ENCODE assay signal across 12 cellular contexts in the genomic region with DNA sequence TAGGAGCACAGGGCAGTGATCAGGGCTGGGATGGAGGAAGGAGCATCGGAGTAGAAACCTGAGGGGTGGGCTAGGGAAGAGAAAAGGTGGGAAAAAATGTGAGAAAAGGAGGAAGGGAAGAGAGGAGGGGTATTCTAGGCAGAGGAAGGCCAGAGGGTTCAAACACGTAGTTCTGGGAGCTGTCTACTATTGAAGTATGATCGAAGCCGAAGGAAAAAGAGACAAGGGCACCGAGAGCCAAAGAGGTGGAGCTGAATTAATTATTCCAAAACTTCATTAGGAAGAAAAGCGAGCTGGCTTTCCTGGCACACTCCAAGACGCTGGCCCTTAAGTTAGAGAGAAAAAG. TPM values are rescaled to one million over a fixed set of nuclear protein-coding genes. Genes with fewer than 3 reads are reported as not detected.
DNase-seq lines count a peak whose midpoint lies in the region; ATAC-seq and TF ChIP-seq lines count a peak whose summit lies in the region.
"Had no signal": no experiment of that assay in that cellular context is flagged by ENCODE, and none has a peak within 500 bp of the region (broad histone marks: within the 10 kb centered on the region; RNA-seq: fewer than 3 reads in every experiment).

No MANE protein-coding gene starts in this region.

- H3K27ac Mint-ChIP-seq in central memory CD8-positive, alpha-beta T cell (ENCODE audit: low read depth) = no peak overlapping the region
- no peak overlapping the region for H3K27ac Mint-ChIP-seq in neural crest cell (ENCODE audit: unreplicated experiment)

- no peaks in the 10 kb centered on the region for H3K9me3 Mint-ChIP-seq in central memory CD8-positive, alpha-beta T cell
- peaks cover 6% of the 10 kb centered on the region for H3K9me3 Mint-ChIP-seq in neural crest cell

- no peak for DNase-seq in NT2/D1 (ENCODE audit: low read depth, low spot score)
- DNase-seq in central memory CD8-positive, alpha-beta T cell (ENCODE audit: low spot score in 2 of 2) = no peak
- DNase-seq in neural crest cell (ENCODE audit: low read depth, low spot score) = no peak
- no peak for DNase-seq in NCI-H1105 (lab: John Stamatoyannopoulos, UW)
- DNase-seq in NOMO-1 (lab: John Stamatoyannopoulos, UW; ENCODE audit: unreplicated experiment in 2 of 2) = no peak
- no peak for DNase-seq in NCI-H146 treated with DMSO at 0.1 percent for 48 hours (lab: John Stamatoyannopoulos, UW; ENCODE audit: unreplicated experiment)

- peaks cover 74% of the 10 kb centered on the region for H3K27me3 ChIP-seq in NT2/D1 (ENCODE audit: insufficient read depth, insufficient read length)

- H3K9me3 ChIP-seq in NT2/D1 (ENCODE audit: insufficient read depth, low read length) = peaks cover 5% of the 10 kb centered on the region; the same call in 1 of the 2 replicates

- peak overlapping the region; percentile 76 for H3K9ac ChIP-seq in NT2/D1 (ENCODE audit: insufficient read length, low read depth)

- H3K36me3 ChIP-seq in NT2/D1 (ENCODE audit: insufficient read depth, insufficient read length, low read length) = no peaks in the 10 kb centered on the region

- H3K36me3 Mint-ChIP-seq in central memory CD8-positive, alpha-beta T cell (ENCODE audit: insufficient read depth) = peaks cover 11% of the 10 kb centered on the region
- peaks cover 4% of the 10 kb centered on the region for H3K36me3 Mint-ChIP-seq in neural crest cell (ENCODE audit: low read depth)

- TF ChIP-seq CTCF in C4-2B (conservative IDR thresholded peaks at IDR 0.05) (no peak), neural crest cell (conservative IDR thresholded peaks at IDR 0.05) (no peak)

- peaks cover 30% of the 10 kb centered on the region for H3K4me1 Mint-ChIP-seq in central memory CD8-positive, alpha-beta T cell
- peaks cover 12% of the 10 kb centered on the region for H3K4me1 Mint-ChIP-seq in neural crest cell

- H3K4me3 ChIP-seq in NT2/D1 (ENCODE audit: insufficient read length, low read depth) = no peak overlapping the region

- H3K27ac ChIP-seq in C4-2B = peak overlapping the region; percentile 72
- H3K27ac ChIP-seq: WERI-Rb-1 had no signal

- peak overlapping the region; percentile 68 for H3K4me3 Mint-ChIP-seq in central memory CD8-positive, alpha-beta T cell
- peak overlapping the region; percentile 68 for H3K4me3 Mint-ChIP-seq in neural crest cell

- no peaks in the 10 kb centered on the region for H3K4me1 ChIP-seq in NT2/D1 (ENCODE audit: insufficient read depth, insufficient read length)

- peaks cover 65% of the 10 kb centered on the region for H3K27me3 Mint-ChIP-seq in central memory CD8-positive, alpha-beta T cell
- H3K27me3 Mint-ChIP-seq in neural crest cell (ENCODE audit: low read depth) = peaks cover 79% of the 10 kb centered on the region

- no peak for ATAC-seq in central memory CD8-positive, alpha-beta T cell (replicated peaks; ENCODE audit: extremely low read depth, poor library complexity, severe bottlenecking)
- no peak for ATAC-seq in GM18517 (IDR thresholded peaks at IDR 0.05; ENCODE audit: unreplicated experiment)

RNA-seq across cellular contexts. Expression of a gene that starts 7.8 kb away (rescaled TPM):
- total RNA-seq in neural crest cell = 17.9 and 22.3 TPM in 2 replicates

RNA-seq across cellular contexts. Expression of a gene that starts 8.4 kb away (rescaled TPM):
- total RNA-seq in neural crest cell = not detected in 2 replicates
- total RNA-seq: bronchial epithelial cell, glomerular endothelial cell, myocyte had no signal

RNA-seq across cellular contexts. Expression of a gene that starts 25.9 kb away (rescaled TPM):
- total RNA-seq in neural crest cell = 118 and 121 TPM in 2 replicates

RNA-seq across cellular contexts. Expression of a gene that starts 26.1 kb away (rescaled TPM):
- 7.2 and 7.7 TPM in 2 replicates for total RNA-seq in neural crest cell

RNA-seq across cellular contexts. Expression of a gene that starts 33.4 kb away (rescaled TPM):
- total RNA-seq in neural crest cell = 28.0 and 30.8 TPM in 2 replicates
